Comparison of ENCODE assay signal across 13 cellular contexts in genomic region chr1:3472906-3473305, GRCh38.
"Had no signal": no experiment of that assay in that cellular context is flagged by ENCODE, and none has a peak within 500 bp of the region (broad histone marks: within the 10 kb centered on the region; RNA-seq: fewer than 3 reads in every experiment).

No MANE protein-coding gene starts in this region.

- H3K4me3 Mint-ChIP-seq: activated naive CD8-positive, alpha-beta T cell treated with anti-CD3 and anti-CD28 coated beads, Interleukin-2, amount 50 U/mL, for 24 hours; stimulated activated naive CD8-positive, alpha-beta T cell treated with anti-CD3 and anti-CD28 coated beads, Interleukin-15, Interleukin-2, amounts not matched to agents 100 ng/mL and 50 ng/mL, for 24 hours; T-cell had no signal

- H3K4me1 ChIP-seq: colonic mucosa, lower lobe of right lung had no signal

- H3K27ac ChIP-seq: colonic mucosa, lower lobe of right lung, right atrium auricular region, upper lobe of right lung had no signal

- H3K4me1 Mint-ChIP-seq: activated naive CD8-positive, alpha-beta T cell treated with anti-CD3 and anti-CD28 coated beads, Interleukin-2, amount 50 U/mL, for 24 hours; T-cell had no signal

- H3K27ac Mint-ChIP-seq: activated naive CD8-positive, alpha-beta T cell treated with anti-CD3 and anti-CD28 coated beads, Interleukin-2, amount 50 U/mL, for 24 hours; stimulated activated naive CD8-positive, alpha-beta T cell treated with anti-CD3 and anti-CD28 coated beads, Interleukin-15, Interleukin-2, amounts not matched to agents 100 ng/mL and 50 ng/mL, for 24 hours; T-cell had no signal

- H3K27me3 Mint-ChIP-seq: activated naive CD8-positive, alpha-beta T cell treated with anti-CD3 and anti-CD28 coated beads, Interleukin-2, amount 50 U/mL, for 24 hours; stimulated activated naive CD8-positive, alpha-beta T cell treated with anti-CD3 and anti-CD28 coated beads, Interleukin-15, Interleukin-2, amounts not matched to agents 100 ng/mL and 50 ng/mL, for 24 hours had no signal

- H3K36me3 ChIP-seq: cardiac muscle cell, colonic mucosa, lower lobe of right lung, right atrium auricular region, upper lobe of right lung had no signal

- ATAC-seq: activated CD4-positive, CD25-positive, alpha-beta regulatory T cell treated with anti-CD3 and anti-CD28 coated beads, Interleukin-2, amount 50 U/mL, for 24 hours; activated naive CD8-positive, alpha-beta T cell treated with anti-CD3 and anti-CD28 coated beads, Interleukin-2, amount 50 U/mL, for 24 hours; left colon; lower lobe of right lung; T-cell; upper lobe of right lung had no signal

- H3K9me3 Mint-ChIP-seq: activated naive CD8-positive, alpha-beta T cell treated with anti-CD3 and anti-CD28 coated beads, Interleukin-2, amount 50 U/mL, for 24 hours; stimulated activated naive CD8-positive, alpha-beta T cell treated with anti-CD3 and anti-CD28 coated beads, Interleukin-15, Interleukin-2, amounts not matched to agents 100 ng/mL and 50 ng/mL, for 24 hours; T-cell had no signal

- H3K27me3 ChIP-seq: cardiac muscle cell, colonic mucosa, right atrium auricular region, upper lobe of right lung had no signal

- H3K9me3 ChIP-seq: colonic mucosa, lower lobe of right lung, right atrium auricular region, upper lobe of right lung had no signal

- H3K4me3 ChIP-seq: cardiac muscle cell, colonic mucosa, lower lobe of right lung, right atrium auricular region, upper lobe of right lung had no signal

- H3K36me3 Mint-ChIP-seq: T-cell had no signal

- DNase-seq: activated naive CD4-positive, alpha-beta T cell treated with Interleukin-2 at 50 U/mL for 16 hours; activated naive CD8-positive, alpha-beta T cell treated with anti-CD3 and anti-CD28 coated beads, Interleukin-2, amount 50 U/mL, for 24 hours; activated T-cell treated with anti-CD3 and anti-CD28 coated beads for 4 hours; colonic mucosa; left colon; lower lobe of right lung; small intestine; T-cell; upper lobe of right lung had no signal
